18 cellular contexts compared by ENCODE assay signal in genomic region chr10:78269061-78269460, GRCh38.
DNase-seq lines count a peak whose midpoint lies in the region; TF ChIP-seq lines count a peak whose summit lies in the region.
"Had no signal": no experiment of that assay in that cellular context is flagged by ENCODE, and none has a peak within 500 bp of the region (broad histone marks: within the 10 kb centered on the region; RNA-seq: fewer than 3 reads in every experiment).

No MANE protein-coding gene starts in this region.

- POLR2A ChIA-PET in HEK293T (lab: Yijun Ruan, JAX), result no interaction called here

- H3K4me2 ChIP-seq in osteoblast (ENCODE audit: insufficient read depth, low read length), result no peak overlapping the region

- no peaks in the 10 kb centered on the region for H3K79me2 ChIP-seq in osteoblast (ENCODE audit: insufficient read depth, low read length)

- H3K4me3 ChIP-seq in cardiac muscle cell (no peak overlapping the region), right atrium auricular region (no peak overlapping the region), osteoblast (ENCODE audit: insufficient read depth, low read length) (no peak overlapping the region)
- H3K4me3 ChIP-seq: GM23248, HAP-1 had no signal

- H3K9me3 ChIP-seq in cardiac muscle cell (ENCODE audit: low read depth) (no peaks in the 10 kb centered on the region), right atrium auricular region (peaks cover 0 to 5% of the 10 kb centered on the region in 2 donors), osteoblast (ENCODE audit: low read depth, low read length) (peaks cover 5% of the 10 kb centered on the region)
- H3K9me3 ChIP-seq: BE2C, HAP-1 had no signal

- H3K36me3 ChIP-seq in cardiac muscle cell (no peaks in the 10 kb centered on the region), right atrium auricular region (no peaks in the 10 kb centered on the region), osteoblast (ENCODE audit: insufficient read depth, low read length) (no peaks in the 10 kb centered on the region)
- H3K36me3 ChIP-seq: BE2C, HAP-1 had no signal

- DNase-seq in cardiac muscle cell (ENCODE audit: low read depth in 1 of 2, low spot score in 1 of 2) (peak in 1 of 2 donors; percentile 43), right atrium auricular region (ENCODE audit: low spot score) (no peak), NCI-H2171 (lab: John Stamatoyannopoulos, UW) (peak; percentile 30), left kidney (ENCODE audit: low read depth, low spot score) (peak; percentile 85), T-helper 2 cell (no peak), osteoblast (ENCODE audit: insufficient read length, low spot score, missing footprints) (no peak), HEK293T (ENCODE audit: extremely low spot score) (no peak)
- DNase-seq: ACHN; BE2C; C1 segment of cervical spinal cord; CD4-positive, CD25-positive, alpha-beta regulatory T cell; CD8-positive, alpha-beta memory T cell; COR-L47; DMS153; DMS79; GDM1; GM23248 had no signal

- H3K4me1 ChIP-seq in cardiac muscle cell (ENCODE audit: low read depth) (peaks cover 31% of the 10 kb centered on the region), right atrium auricular region (peaks cover 0 to 11% of the 10 kb centered on the region in 2 donors), osteoblast (ENCODE audit: insufficient read depth, low read length) (peaks cover 20% of the 10 kb centered on the region)
- H3K4me1 ChIP-seq: HAP-1 had no signal

- H3K27ac ChIP-seq in cardiac muscle cell, result peak overlapping the region; percentile 35
- no peak overlapping the region for H3K27ac ChIP-seq in right atrium auricular region
- no peak overlapping the region for H3K27ac ChIP-seq in osteoblast (ENCODE audit: low read depth, low read length)
- H3K27ac ChIP-seq: GM23248 had no signal

- TF ChIP-seq CTCF in cardiac muscle cell (IDR thresholded peaks at IDR 0.05; ENCODE audit: low read depth, low read length), result no peak
- TF ChIP-seq CTCF in right atrium auricular region (IDR thresholded peaks at IDR 0.05), result no peak
- TF ChIP-seq CTCF in osteoblast (IDR thresholded peaks at IDR 0.05; ENCODE audit: extremely low read depth, low read depth, low read length), result no peak

- H4K20me1 ChIP-seq in osteoblast (ENCODE audit: insufficient read depth, low read length), result no peaks in the 10 kb centered on the region

- H2AFZ ChIP-seq in osteoblast (ENCODE audit: low read length), result no peak overlapping the region
- H2AFZ ChIP-seq: GM23248 had no signal

- H3K27me3 ChIP-seq in cardiac muscle cell (no peaks in the 10 kb centered on the region), right atrium auricular region (no peaks in the 10 kb centered on the region), osteoblast (ENCODE audit: insufficient read depth, low read length) (no peaks in the 10 kb centered on the region)
- H3K27me3 ChIP-seq: BE2C had no signal

- CTCF ChIA-PET in HEK293T (lab: Yijun Ruan, JAX), result no interaction called here

TF ChIP-seq in HEK293T, 16 proteins besides CTCF, POLR2A, EP300 and RAD21:
- TF ChIP-seq LEF1 (IDR thresholded peaks at IDR 0.05; ENCODE audit: borderline replicate concordance) (no peak), SP1 (IDR thresholded peaks at IDR 0.05) (no peak), ELF4 (IDR thresholded peaks at IDR 0.05) (no peak), BHLHE40 (IDR thresholded peaks at IDR 0.05; ENCODE audit: borderline replicate concordance) (no peak)
TF ChIP-seq in HEK293T: peak in this region for 0.

Comparison
In these comparisons a context has a peak if more than half of its experiments do, and no peak if none do; other contexts are left out.
1. DNase-seq: peak in NCI-H2171 (single experiment) and left kidney (single experiment); none in right atrium auricular region (single experiment), T-helper 2 cell (0 of 5), osteoblast (single experiment) and HEK293T (single experiment).